In the genomic region with DNA sequence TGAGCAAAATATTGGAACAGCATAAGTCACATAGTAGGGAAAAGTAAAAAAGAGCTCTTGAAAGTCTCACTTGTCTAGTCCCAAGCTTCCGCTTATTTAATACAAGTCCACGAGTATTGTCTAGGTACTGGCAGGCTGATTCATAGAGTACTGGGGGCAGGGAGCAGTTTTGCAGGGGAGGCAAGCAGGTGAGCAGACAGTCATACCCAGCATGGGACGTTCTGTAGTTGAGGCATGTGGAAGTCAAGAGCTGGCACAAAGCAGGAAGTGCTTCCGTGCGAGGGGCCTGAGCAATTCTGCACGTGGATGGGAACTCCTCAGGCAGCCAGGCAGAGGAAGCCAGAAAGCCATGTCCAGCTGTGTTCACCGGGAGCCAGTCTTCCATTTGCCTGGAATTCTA, we compare ENCODE assay signal across 15 cellular contexts.
DNase-seq lines count a peak whose midpoint lies in the region; ATAC-seq lines count a peak whose summit lies in the region.
"Had no signal": no experiment of that assay in that cellular context is flagged by ENCODE, and none has a peak within 500 bp of the region (broad histone marks: within the 10 kb centered on the region; RNA-seq: fewer than 3 reads in every experiment).

No MANE protein-coding gene starts in this region.

- no peak for ATAC-seq in GM19035 (IDR thresholded peaks at IDR 0.05; ENCODE audit: unreplicated experiment)
- ATAC-seq: GM23338, K562 had no signal

- DNase-seq in NCI-H345 (lab: John Stamatoyannopoulos, UW) (peak; percentile 40), NCI-H345 treated with DMSO at 0.1 percent for 48 hours (lab: John Stamatoyannopoulos, UW; ENCODE audit: unreplicated experiment) (no peak), HT1080 (ENCODE audit: low read depth) (peak; percentile 57), kidney tubule cell (ENCODE audit: low spot score) (peak; percentile 11), HCEC 1CT (no peak)
- DNase-seq in activated CD4-positive, alpha-beta T cell treated with anti-CD3 and anti-CD28 coated beads for 4 hours, result no peak
- DNase-seq: ACHN; Calu3; CD4-positive, alpha-beta T cell; DMS 273 treated with DMSO at 0.1 percent for 48 hours; H7; HFFc6 had no signal

Comparison
In these comparisons a context has a peak if more than half of its experiments do, and no peak if none do; other contexts are left out.
1. DNase-seq: peak in NCI-H345 (single experiment), HT1080 (single experiment) and kidney tubule cell (single experiment); none in NCI-H345 treated with DMSO at 0.1 percent for 48 hours (single experiment), HCEC 1CT (single experiment) and activated CD4-positive, alpha-beta T cell treated with anti-CD3 and anti-CD28 coated beads for 4 hours (0 of 2).